In the genomic region with DNA sequence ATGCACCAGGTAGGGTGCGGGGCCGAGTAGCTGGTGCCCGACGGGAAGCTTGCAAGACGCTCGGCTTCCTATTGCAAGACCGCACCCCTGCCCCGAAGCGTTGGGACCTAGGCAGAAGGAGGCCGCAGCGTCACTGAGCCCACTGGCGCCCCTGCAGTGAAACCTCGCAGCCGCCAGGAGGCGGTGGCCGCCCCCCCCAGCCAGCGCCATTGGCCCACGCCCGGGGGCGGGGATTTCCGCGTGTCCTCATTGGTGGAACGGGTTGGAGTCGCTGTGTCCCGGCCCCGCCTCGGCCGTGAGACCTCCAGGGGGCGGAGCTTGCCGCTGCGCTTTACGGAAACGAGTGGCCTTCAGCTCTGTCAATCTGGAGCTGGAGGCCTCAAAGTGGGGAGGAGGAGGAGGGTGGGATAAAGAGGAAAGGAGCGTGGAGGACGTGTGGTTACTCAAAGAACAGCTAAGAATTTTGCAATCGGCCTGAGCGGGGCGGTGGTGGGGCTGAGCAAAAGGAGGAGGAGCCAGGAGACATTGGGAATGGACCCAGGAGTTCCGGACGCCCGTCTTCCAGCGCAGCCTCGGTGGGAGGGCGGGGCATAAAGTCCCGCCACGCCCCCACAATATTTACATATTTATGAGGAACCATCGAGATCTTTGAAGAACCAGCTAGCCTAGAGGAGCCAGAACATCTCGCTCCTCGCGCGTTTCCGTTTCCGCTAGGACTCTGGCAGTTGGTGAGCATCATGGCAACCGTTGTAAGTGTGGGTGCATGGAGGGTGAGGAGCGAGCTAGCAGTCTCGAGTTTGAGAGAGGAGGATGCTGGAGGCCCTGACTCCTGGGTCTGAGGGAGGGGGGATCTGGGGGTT, we compare ENCODE assay signal across 8 cellular contexts. TPM values are rescaled to one million over a fixed set of nuclear protein-coding genes. Genes with fewer than 3 reads are reported as not detected.
DNase-seq lines count a peak whose midpoint lies in the region; ATAC-seq and TF ChIP-seq lines count a peak whose summit lies in the region.

Gene GYS1 (minus strand): TSS at position 135 of the 860 bp plus-strand sequence. CDS start 197 bp downstream, outside the sequence.
Gene RUVBL2 (plus strand): TSS at position 713 of the 860 bp plus-strand sequence. CDS start 25 bp downstream, at position 738.

- H3K27ac ChIP-seq in HUES64 (ENCODE audit: low read depth, low read length) (peak within 1 kb of the TSS; percentile 84), OCI-LY1 (ENCODE audit: low read depth, low read length, poor library complexity, severe bottlenecking) (peak within 1 kb of the TSS; percentile 87)

- peaks cover 10% of the 10 kb centered on the region for H3K36me3 Mint-ChIP-seq in endothelial cell (ENCODE audit: low read depth, unreplicated experiment)

- no peaks in the 10 kb centered on the region; the same call in 1 of the 2 replicates for H3K4me1 ChIP-seq in HUES64 (ENCODE audit: insufficient read depth, low read length)
- H3K4me1 ChIP-seq in OCI-LY1 (ENCODE audit: insufficient read depth, low read length, severe bottlenecking): peaks cover 23% of the 10 kb centered on the region

- H3K9me3 Mint-ChIP-seq in endothelial cell (ENCODE audit: unreplicated experiment): no peaks in the 10 kb centered on the region

- H3K4me1 Mint-ChIP-seq in endothelial cell (ENCODE audit: unreplicated experiment): peaks cover 33% of the 10 kb centered on the region

- no peaks in the 10 kb centered on the region for H3F3A ChIP-seq in OCI-LY1 (ENCODE audit: insufficient read depth, low read length)

- H3K27me3 ChIP-seq in HUES64 (ENCODE audit: insufficient read depth, low read length) (no peaks in the 10 kb centered on the region), OCI-LY1 (ENCODE audit: insufficient read depth, low read length) (no peaks in the 10 kb centered on the region)

- H3K79me2 ChIP-seq in OCI-LY1 (ENCODE audit: insufficient read depth, low read length): peaks cover 27% of the 10 kb centered on the region

- peak; percentile 99 for DNase-seq in D341Med (ENCODE audit: low spot score)
- DNase-seq in activated CD8-positive, alpha-beta memory T cell treated with anti-CD3 and anti-CD28 coated beads, Interleukin-2, amount 50 U/mL, for 48 hours: peak; percentile 99
- DNase-seq in endothelial cell (ENCODE audit: low spot score): peak; percentile 99
- peak; percentile 99 for DNase-seq in midbrain (lab: John Stamatoyannopoulos, UW)
- DNase-seq in stimulated activated CD8-positive, alpha-beta memory T cell treated with anti-CD3 and anti-CD28 coated beads, Interleukin-2, amount 100 ng/mL, for 48 hours (ENCODE audit: low read depth in 2 of 2): peak; percentile 98 to 99

- H3K4me3 Mint-ChIP-seq in endothelial cell (ENCODE audit: unreplicated experiment): peak within 1 kb of the TSS; percentile 99

- H3K9me2 ChIP-seq in OCI-LY1 (ENCODE audit: low read depth, low read length): no peaks in the 10 kb centered on the region

- peak within 1 kb of the TSS; percentile 100 for H3K4me2 ChIP-seq in OCI-LY1 (ENCODE audit: low read length)

- whole genome bisulfite sequencing in HUES64: under 1% methylated on average over 56 of the region's 56 CpGs

- TF ChIP-seq CTCF in OCI-LY1 (IDR thresholded peaks at IDR 0.05; ENCODE audit: low read length): peak; percentile 82
- TF ChIP-seq CTCF in endothelial cell (IDR thresholded peaks at IDR 0.05; ENCODE audit: unreplicated experiment): peak; percentile 92

- H3K36me3 ChIP-seq in HUES64 (ENCODE audit: insufficient read depth, low read length): peaks cover 15% of the 10 kb centered on the region
- peaks cover 5% of the 10 kb centered on the region; the same call in 1 of the 2 replicates for H3K36me3 ChIP-seq in OCI-LY1 (ENCODE audit: insufficient read depth, low read length)

- no peaks in the 10 kb centered on the region for H3K9me3 ChIP-seq in HUES64 (ENCODE audit: insufficient read depth, low read depth, low read length)
- H3K9me3 ChIP-seq in OCI-LY1 (ENCODE audit: low read length): no peaks in the 10 kb centered on the region

- H3K9ac ChIP-seq in HUES64 (ENCODE audit: low read depth, low read length) (peak within 1 kb of the TSS; percentile 73), OCI-LY1 (ENCODE audit: low read length) (peak within 1 kb of the TSS; percentile 98)

- H3K27me3 Mint-ChIP-seq in endothelial cell (ENCODE audit: unreplicated experiment): peaks cover 13% of the 10 kb centered on the region

- no peak within 1 kb of the TSS for H2AFZ ChIP-seq in OCI-LY1 (ENCODE audit: low read length)

- H4K20me1 ChIP-seq in OCI-LY1 (ENCODE audit: insufficient read depth, low read length): no peaks in the 10 kb centered on the region

- ATAC-seq in GM21423 (IDR thresholded peaks at IDR 0.05; ENCODE audit: unreplicated experiment): peak; percentile 88

- H3K4me3 ChIP-seq in HUES64 (ENCODE audit: low read length) (peak within 1 kb of the TSS; percentile 80), OCI-LY1 (ENCODE audit: low read depth, low read length, poor library complexity, severe bottlenecking) (peak within 1 kb of the TSS; percentile 99)

- peak within 1 kb of the TSS; percentile 97 for H3K27ac Mint-ChIP-seq in endothelial cell (ENCODE audit: unreplicated experiment)

RNA-seq across cellular contexts. Expression of gene GYS1, which starts in this region (rescaled TPM):
- 21.1 TPM for polyA plus RNA-seq in HUES64 (2013, experiment 1 of 2)
- 26.6 TPM for polyA plus RNA-seq in HUES64 (2013, experiment 2 of 2)
- total RNA-seq in endothelial cell (ENCODE audit: unreplicated experiment): 45.7 TPM

RNA-seq across cellular contexts. Expression of gene RUVBL2, which starts in this region (rescaled TPM):
- 73.5 TPM for polyA plus RNA-seq in HUES64 (2013, experiment 1 of 2)
- polyA plus RNA-seq in HUES64 (2013, experiment 2 of 2): 75.6 TPM
- total RNA-seq in endothelial cell (ENCODE audit: unreplicated experiment): 80.6 TPM

Comparison
In these comparisons a context has a peak if more than half of its experiments do, and no peak if none do; other contexts are left out.
1. Peak in every context shown above with its lines: DNase-seq, ATAC-seq, H3K4me3 ChIP-seq and H3K27ac ChIP-seq.